1 cellular context compared by ENCODE assay signal in the genomic region with DNA sequence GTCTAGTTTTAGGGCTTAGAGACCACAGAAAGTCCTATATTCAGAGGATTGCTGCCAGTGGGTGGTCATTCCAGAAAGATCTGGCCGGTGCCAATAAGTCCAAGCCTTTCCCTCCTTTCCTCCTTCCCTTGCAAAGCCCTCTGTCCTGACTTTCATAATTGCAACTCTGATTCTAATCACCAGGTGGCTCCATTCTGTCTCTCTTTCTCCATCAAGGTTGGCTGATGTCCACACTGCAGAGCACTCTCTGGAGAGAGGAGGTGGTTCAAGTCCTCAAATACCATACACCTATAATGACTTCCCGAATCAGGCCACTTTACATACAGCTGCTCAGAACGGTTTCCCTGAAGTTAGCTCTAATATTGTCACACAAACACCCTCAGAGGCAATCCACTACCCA.
TF ChIP-seq lines count a peak whose summit lies in the region.

No MANE protein-coding gene starts in this region.

TF ChIP-seq in GM12878, 131 proteins besides CTCF, POLR2A, EP300 and RAD21:
- TF ChIP-seq ZNF24 (IDR thresholded peaks at IDR 0.05) (no peak), SMC3 (IDR thresholded peaks at IDR 0.05; ENCODE audit: borderline replicate concordance, low read length) (0 out of 2 replicates have a peak, but pooled peaks have one; percentile 4)
TF ChIP-seq in GM12878: peak in this region for 1.
